In the genomic region with DNA sequence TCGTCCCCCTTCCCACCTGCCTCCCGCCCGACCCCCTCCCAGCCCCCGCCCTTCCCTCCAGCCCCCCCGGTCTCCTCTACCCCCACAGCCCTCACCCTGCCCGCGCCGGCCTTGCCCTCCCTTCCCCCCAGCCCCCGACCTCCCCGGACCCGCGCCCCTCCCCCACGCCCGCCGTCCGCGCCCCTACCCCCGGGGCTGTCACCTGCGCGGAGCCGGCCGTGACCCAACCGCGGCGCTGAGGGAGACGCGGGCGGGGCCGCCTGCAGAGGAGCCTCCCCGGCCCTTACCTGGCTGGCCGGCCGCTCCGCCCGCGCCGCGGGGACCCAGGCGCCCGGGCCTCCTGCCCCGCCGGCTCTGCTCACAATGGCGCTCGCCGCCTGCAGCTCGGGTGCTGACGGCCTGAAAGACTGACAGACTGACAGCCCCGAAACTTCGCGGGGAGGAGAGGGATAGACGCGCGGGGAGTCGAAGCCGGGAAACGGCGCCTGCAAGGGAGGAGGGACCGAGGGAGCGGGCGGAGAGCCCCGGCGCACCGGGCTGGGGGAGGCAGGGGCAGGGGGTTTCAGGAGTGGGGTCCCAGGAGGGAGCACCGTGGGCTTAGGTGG, we compare ENCODE assay signal across 8 cellular contexts. TPM values are rescaled to one million over a fixed set of nuclear protein-coding genes. Genes with fewer than 3 reads are reported as not detected.
DNase-seq lines count a peak whose midpoint lies in the region; ATAC-seq and TF ChIP-seq lines count a peak whose summit lies in the region.

No MANE protein-coding gene starts in this region.

- H3K27ac ChIP-seq in muscle layer of colon (ENCODE audit: low read depth, low read length) (peak overlapping the region; percentile 49), uterus (peak overlapping the region; percentile 69 to 73)

- H3K27me3 ChIP-seq in H7 (ENCODE audit: control insufficient read depth, insufficient read depth, low read length) (peaks cover 64% of the 10 kb centered on the region), muscle layer of colon (ENCODE audit: control insufficient read depth in 1 of 2, insufficient read depth in 2 of 2, low read length in 2 of 2) (no peaks in the 10 kb centered on the region), uterus (no peaks in the 10 kb centered on the region)

- no peak for TF ChIP-seq CTCF in uterus (IDR thresholded peaks at IDR 0.05)

- intact Hi-C loops in dendritic cell treated with granulocyte-macrophage colony-stimulating factor and Interleukin-4, amounts not matched to agents 40 ng/mL and 50 ng/mL, for 4 days (cut with micrococcal nuclease), result loop anchor here (5.0 kb wide), 1 partner anchor 64 kb away; the partner anchor contains the start of gene ZNF862
- intact Hi-C loops in uterus (cut with DNase I; ENCODE audit: low total_unique reads), result loop anchor here (5.0 to 10.0 kb wide), 2 partner anchors 61 to 62 kb away; partner anchors contain the start of gene ZNF862

- TF ChIP-seq POLR2A in uterus (IDR thresholded peaks at IDR 0.05), result no peak

- DNase-seq in H7, result peak; percentile 90
- DNase-seq in T-helper 22 cell (ENCODE audit: low read depth), result peak; percentile 8
- peak in 1 of 2 donors; percentile 43 for DNase-seq in uterus
- DNase-seq in OCI-M2 (lab: John Stamatoyannopoulos, UW; ENCODE audit: unreplicated experiment), result no peak
- no peak for DNase-seq in SIG-M5 (lab: John Stamatoyannopoulos, UW)

- ATAC-seq in HG03139 (IDR thresholded peaks at IDR 0.05; ENCODE audit: unreplicated experiment), result no peak

- H3K9me3 ChIP-seq in muscle layer of colon (ENCODE audit: low read length), result no peaks in the 10 kb centered on the region
- H3K9me3 ChIP-seq in uterus, result no peaks in the 10 kb centered on the region

- H3K36me3 Mint-ChIP-seq in dendritic cell treated with granulocyte-macrophage colony-stimulating factor and Interleukin-4, amounts not matched to agents 40 ng/mL and 50 ng/mL, for 4 days (ENCODE audit: low read depth), result peaks cover 35% of the 10 kb centered on the region

- H3K4me3 ChIP-seq in H7 (ENCODE audit: insufficient read depth, low read depth, low read length) (peak overlapping the region; percentile 61), muscle layer of colon (ENCODE audit: low read depth in 1 of 2, low read length in 2 of 2) (peak overlapping the region; percentile 61 to 68), uterus (peak overlapping the region; percentile 48 to 78)

- no peak overlapping the region for H3K9ac ChIP-seq in muscle layer of colon (ENCODE audit: low read length)

- peaks cover 43% of the 10 kb centered on the region for H3K4me1 Mint-ChIP-seq in dendritic cell treated with granulocyte-macrophage colony-stimulating factor and Interleukin-4, amounts not matched to agents 40 ng/mL and 50 ng/mL, for 4 days (ENCODE audit: low read depth)

- H3K36me3 ChIP-seq in H7 (replicated peaks; ENCODE audit: control insufficient read depth, insufficient read depth, low read length), result no peaks in the 10 kb centered on the region
- peaks cover 7% of the 10 kb centered on the region for H3K36me3 ChIP-seq in muscle layer of colon (ENCODE audit: insufficient read depth, low read length)
- H3K36me3 ChIP-seq in uterus, result no peaks in the 10 kb centered on the region

- no peaks in the 10 kb centered on the region for H3K9me3 Mint-ChIP-seq in dendritic cell treated with granulocyte-macrophage colony-stimulating factor and Interleukin-4, amounts not matched to agents 40 ng/mL and 50 ng/mL, for 4 days

- H3K4me1 ChIP-seq in muscle layer of colon (ENCODE audit: insufficient read depth, low read length), result peaks cover 8% of the 10 kb centered on the region
- no peaks in the 10 kb centered on the region for H3K4me1 ChIP-seq in uterus

- peak overlapping the region; percentile 87 for H3K27ac Mint-ChIP-seq in dendritic cell treated with granulocyte-macrophage colony-stimulating factor and Interleukin-4, amounts not matched to agents 40 ng/mL and 50 ng/mL, for 4 days

- peak overlapping the region; percentile 91 for H3K4me3 Mint-ChIP-seq in dendritic cell treated with granulocyte-macrophage colony-stimulating factor and Interleukin-4, amounts not matched to agents 40 ng/mL and 50 ng/mL, for 4 days

- peaks cover 6% of the 10 kb centered on the region for H3K27me3 Mint-ChIP-seq in dendritic cell treated with granulocyte-macrophage colony-stimulating factor and Interleukin-4, amounts not matched to agents 40 ng/mL and 50 ng/mL, for 4 days

RNA-seq across cellular contexts. Expression of gene ZNF467, which starts 0.5 kb away (rescaled TPM):
- total RNA-seq in H7 (2014; rRNA removed; shearing (Covaris generic)), result 0.04 and 0.55 TPM in 2 replicates
- total RNA-seq in uterus, result 10 to 100 TPM in 3 of 4 donors, 1 to 10 TPM in 1; 5.2 to 23.6 (median 14.3) TPM

Comparison
In these comparisons a context has a peak if more than half of its experiments do, and no peak if none do; other contexts are left out.
1. DNase-seq: peak in H7 (single experiment) and T-helper 22 cell (single experiment); none in OCI-M2 (single experiment) and SIG-M5 (single experiment).
2. Peak in every context shown above with its lines, with median percentiles within 50 percentile points of each other: H3K4me3 ChIP-seq.